15 cellular contexts compared by ENCODE assay signal in the genomic region with DNA sequence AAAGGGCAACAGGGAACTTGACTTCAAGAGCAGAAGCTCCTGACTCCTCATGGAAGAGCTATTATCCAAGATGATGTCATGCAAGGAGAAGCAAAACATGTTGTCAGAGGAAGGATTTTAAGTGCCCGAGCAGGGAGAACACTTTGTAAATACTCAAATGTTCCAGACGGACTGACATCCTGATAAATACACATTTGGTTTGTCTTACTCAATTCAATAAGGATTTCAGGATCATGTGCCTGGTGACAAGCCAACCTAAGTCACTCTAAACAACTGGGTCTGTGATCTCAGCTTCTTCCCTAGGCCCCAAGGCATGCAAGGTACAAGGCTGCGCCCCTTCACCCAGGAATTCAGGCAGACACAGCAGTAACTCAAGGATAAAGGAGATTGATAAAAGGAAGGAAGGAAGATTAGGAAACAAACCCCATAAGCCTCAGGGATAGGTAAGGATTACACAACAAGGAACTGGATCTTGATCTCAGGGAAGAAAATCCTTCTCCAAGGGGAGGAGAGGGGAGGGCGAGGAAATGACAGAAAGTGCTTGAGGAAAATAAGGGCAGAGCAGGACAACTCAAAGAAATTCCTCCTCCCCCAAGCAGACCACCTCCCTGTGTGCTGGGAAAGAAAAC. TPM values are rescaled to one million over a fixed set of nuclear protein-coding genes. Genes with fewer than 3 reads are reported as not detected.
A peak's percentile ranks its signal among the peaks of the same experiment; 100 is the strongest.
DNase-seq lines count a peak whose midpoint lies in the region; ATAC-seq and TF ChIP-seq lines count a peak whose summit lies in the region.
"Had no signal": no experiment of that assay in that cellular context is flagged by ENCODE, and none has a peak within 500 bp of the region (broad histone marks: within the 10 kb centered on the region; RNA-seq: fewer than 3 reads in every experiment).

No MANE protein-coding gene starts in this region.

- ATAC-seq in lung (ENCODE audit: insufficient read depth, low FRiP score) = peak; percentile 28
- no peak for ATAC-seq in GM19455 (IDR thresholded peaks at IDR 0.05; ENCODE audit: unreplicated experiment)

- WGBS in ectodermal cell, 2 experiments = 88 to 92% methylated on average over 3 of the region's 4 CpGs
- 64 to 75% methylated on average over 4 of the region's 4 CpGs for WGBS in lung, 2 donors
- 69 to 78% methylated on average over 4 of the region's 4 CpGs for WGBS in thyroid gland, 2 donors

- H3K9me3 ChIP-seq in ectodermal cell (ENCODE audit: control insufficient read depth, low read length) (no peaks in the 10 kb centered on the region), lung (ENCODE audit: control insufficient read depth in 2 of 2, insufficient read depth in 1 of 2, low read length in 1 of 2) (no peaks in the 10 kb centered on the region), thyroid gland (no peaks in the 10 kb centered on the region)
- H3K9me3 ChIP-seq: ovary had no signal

- TF ChIP-seq POLR2A in thyroid gland (IDR thresholded peaks at IDR 0.05) = no peak

- intact Hi-C loops in thyroid gland (cut with DNase I) = no loop called here

- H3K36me3 ChIP-seq in ectodermal cell (ENCODE audit: control insufficient read depth, insufficient read depth, low read length) (peaks cover 5% of the 10 kb centered on the region), lung (ENCODE audit: control insufficient read depth in 2 of 2, insufficient read depth in 2 of 2, low read length in 2 of 2) (peaks cover 0 to 2% of the 10 kb centered on the region in 2 donors), thyroid gland (no peaks in the 10 kb centered on the region)
- H3K36me3 ChIP-seq: brain microvascular endothelial cell, ovary had no signal

- no peaks in the 10 kb centered on the region for H3K27me3 ChIP-seq in ectodermal cell (ENCODE audit: control insufficient read depth, insufficient read depth, low read length, poor library complexity, severe bottlenecking)
- H3K27me3 ChIP-seq in lung (ENCODE audit: control insufficient read depth, insufficient read depth) = no peaks in the 10 kb centered on the region
- no peaks in the 10 kb centered on the region for H3K27me3 ChIP-seq in thyroid gland
- H3K27me3 ChIP-seq: ovary had no signal

- H3K4me3 ChIP-seq in ectodermal cell (ENCODE audit: insufficient read depth, low read depth, low read length) (no peak overlapping the region), lung (no peak overlapping the region), thyroid gland (replicated peaks in 1 of 3) (no peak overlapping the region)
- H3K4me3 ChIP-seq: ovary had no signal

- DNase-seq in NCI-H2029 treated with DMSO at 0.1 percent for 48 hours (lab: John Stamatoyannopoulos, UW) (peak; percentile 79), lung (ENCODE audit: low spot score) (no peak), thyroid gland (no peak), NCI-H748 (lab: John Stamatoyannopoulos, UW; ENCODE audit: unreplicated experiment) (no peak), RPMI8226 (no peak)
- no peak for DNase-seq in stimulated activated naive CD4-positive, alpha-beta T cell treated with Interleukin-2 at 50 U/mL for 16 hours (lab: John Stamatoyannopoulos, UW)
- DNase-seq: activated CD4-positive, alpha-beta T cell treated with anti-CD3 and anti-CD28 coated beads, Interleukin-2, amount 10 ng/mL, durations not matched to agents 7 days and 5 days; brain microvascular endothelial cell; GDM1; stimulated activated CD4-positive, alpha-beta T cell treated with anti-CD3 and anti-CD28 coated beads, Interleukin-1b, Interleukin-23, amount 100 ng/mL, for 48 hours; T-helper 1 cell had no signal

- peak overlapping the region; percentile 17 for H3K27ac ChIP-seq in ectodermal cell (ENCODE audit: insufficient read depth, low read depth, low read length, poor library complexity, severe bottlenecking)
- peak overlapping the region in 1 of 2 donors; percentile 71 for H3K27ac ChIP-seq in lung (ENCODE audit: low read depth in 1 of 2, low read length in 1 of 2)
- H3K27ac ChIP-seq in thyroid gland = peak overlapping the region in 2 of 3 donors; percentile 25 to 49
- H3K27ac ChIP-seq: brain microvascular endothelial cell, C4-2B, ovary had no signal

- TF ChIP-seq CTCF in lung (IDR thresholded peaks at IDR 0.05; ENCODE audit: control extremely low read depth, extremely low read depth) = no peak
- TF ChIP-seq CTCF in thyroid gland (IDR thresholded peaks at IDR 0.05) = no peak

- peaks cover 9% of the 10 kb centered on the region for H3K4me1 ChIP-seq in ectodermal cell (ENCODE audit: control insufficient read depth, insufficient read depth, low read length)
- peaks cover 5 to 6% of the 10 kb centered on the region in 2 donors for H3K4me1 ChIP-seq in lung (ENCODE audit: control insufficient read depth in 2 of 2, insufficient read depth in 2 of 2, low read length in 2 of 2)
- H3K4me1 ChIP-seq in thyroid gland = peaks cover 0 to 9% of the 10 kb centered on the region in 2 donors

RNA-seq across cellular contexts. Expression of a gene that starts 26.9 kb away (rescaled TPM):
- polyA plus RNA-seq in ectodermal cell (2013, experiment 1 of 4) = not detected
- not detected for polyA plus RNA-seq in ectodermal cell (2013, experiment 2 of 4)
- polyA plus RNA-seq in ectodermal cell (2013, experiment 3 of 4) = not detected
- not detected for polyA plus RNA-seq in ectodermal cell (2013, experiment 4 of 4)
- total RNA-seq in lung (under 1 TPM in 1 of 2 donors, not detected in 1; 0.67 TPM), thyroid gland (not detected)
- polyA plus RNA-seq in lung = 1 to 10 TPM in 1 of 2 donors, under 1 TPM in 1; 0.16 to 3.5 TPM
- total RNA-seq: ovary had no signal

RNA-seq across cellular contexts. Expression of a gene that starts 37.6 kb away (rescaled TPM):
- 105 TPM for polyA plus RNA-seq in ectodermal cell (2013, experiment 1 of 4)
- 135 TPM for polyA plus RNA-seq in ectodermal cell (2013, experiment 2 of 4)
- 61.8 TPM for polyA plus RNA-seq in ectodermal cell (2013, experiment 3 of 4)
- polyA plus RNA-seq in ectodermal cell (2013, experiment 4 of 4) = 80.4 TPM
- total RNA-seq in lung (10 to 100 TPM; 54.4 to 74.0 TPM), thyroid gland (10 to 100 TPM; 44.2 to 79.4 (median 53.1) TPM)
- polyA plus RNA-seq in lung = 10 to 100 TPM; 28.1 to 29.5 TPM

RNA-seq across cellular contexts. Expression of a gene that starts 41.1 kb away (rescaled TPM):
- polyA plus RNA-seq in ectodermal cell (2013, experiment 1 of 4) = not detected
- not detected for polyA plus RNA-seq in ectodermal cell (2013, experiment 2 of 4)
- polyA plus RNA-seq in ectodermal cell (2013, experiment 3 of 4) = not detected
- polyA plus RNA-seq in ectodermal cell (2013, experiment 4 of 4) = not detected
- total RNA-seq in lung (not detected), thyroid gland (under 1 TPM in 1 of 4 donors, not detected in 3; 0.11 TPM)
- polyA plus RNA-seq in lung = not detected
- total RNA-seq: activated CD4-positive, alpha-beta T cell treated with anti-CD3 and anti-CD28 coated beads, Interleukin-2, amount 10 ng/mL, durations not matched to agents 7 days and 5 days; ovary had no signal
- polyA plus RNA-seq: ovary had no signal

RNA-seq across cellular contexts. Expression of a gene that starts 50.6 kb away (rescaled TPM):
- 50.3 TPM for polyA plus RNA-seq in ectodermal cell (2013, experiment 1 of 4)
- 56.0 TPM for polyA plus RNA-seq in ectodermal cell (2013, experiment 2 of 4)
- polyA plus RNA-seq in ectodermal cell (2013, experiment 3 of 4) = 58.7 TPM
- polyA plus RNA-seq in ectodermal cell (2013, experiment 4 of 4) = 52.6 TPM
- total RNA-seq in lung (10 to 100 TPM; 23.9 to 56.7 TPM), thyroid gland (10 to 100 TPM; 21.3 to 37.1 (median 28.9) TPM)
- polyA plus RNA-seq in lung = 10 to 100 TPM; 26.0 to 64.9 TPM

RNA-seq across cellular contexts. Expression of a gene that starts 51.0 kb away (rescaled TPM):
- 348 TPM for polyA plus RNA-seq in ectodermal cell (2013, experiment 1 of 4)
- 376 TPM for polyA plus RNA-seq in ectodermal cell (2013, experiment 2 of 4)
- polyA plus RNA-seq in ectodermal cell (2013, experiment 3 of 4) = 247 TPM
- polyA plus RNA-seq in ectodermal cell (2013, experiment 4 of 4) = 287 TPM
- total RNA-seq in lung (100 to 1,000 TPM; 125 to 154 TPM), thyroid gland (100 to 1,000 TPM; 143 to 195 (median 152) TPM)
- polyA plus RNA-seq in lung = 100 to 1,000 TPM in 1 of 2 donors, 10 to 100 TPM in 1; 76.3 to 106 TPM
